Comparison of ENCODE assay signal across 20 cellular contexts in the genomic region with DNA sequence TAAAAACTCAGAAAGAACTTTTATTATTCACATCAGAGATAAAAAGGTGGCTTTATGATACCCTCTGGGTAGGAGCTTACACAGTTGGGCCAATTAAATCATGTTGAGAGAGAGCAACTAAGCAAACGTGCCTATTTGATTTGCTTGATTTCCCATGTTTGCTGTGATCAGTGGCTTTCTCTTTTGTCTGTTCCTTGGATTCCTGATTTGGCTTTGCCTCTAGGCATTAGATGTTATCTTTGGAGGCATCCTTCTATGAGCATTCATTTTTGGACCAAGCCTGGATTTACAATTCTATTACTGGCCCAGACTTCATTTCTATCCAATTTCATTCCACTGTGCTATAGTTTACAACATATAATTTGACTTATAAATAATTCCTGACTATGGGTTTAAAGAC. TPM values are rescaled to one million over a fixed set of nuclear protein-coding genes. Genes with fewer than 3 reads are reported as not detected.
"Had no signal": no experiment of that assay in that cellular context is flagged by ENCODE, and none has a peak within 500 bp of the region (broad histone marks: within the 10 kb centered on the region; RNA-seq: fewer than 3 reads in every experiment).

No MANE protein-coding gene starts in this region.

- DNase-seq: activated CD4-positive, alpha-beta T cell treated with anti-CD3 and anti-CD28 coated beads for 36 hours; activated CD4-positive, CD25-positive, alpha-beta regulatory T cell; activated CD8-positive, alpha-beta memory T cell treated with anti-CD3 and anti-CD28 coated beads, Interleukin-2, amount 10 ng/mL, durations not matched to agents 7 days and 5 days; activated CD8-positive, alpha-beta T cell treated with anti-CD3 and anti-CD28 coated beads, Interleukin-2, amount 10 ng/mL, durations not matched to agents 7 days and 5 days; activated naive CD8-positive, alpha-beta T cell treated with anti-CD3 and anti-CD28 coated beads, Interleukin-2, amount 50 U/mL, for 24 hours; activated T-cell treated with anti-CD3 and anti-CD28 coated beads, Interleukin-2, amount 50 U/mL, for 48 hours; cerebellar nuclear complex; foreskin keratinocyte; left cardiac atrium; left ventricle myocardium superior; midbrain; naive thymus-derived CD4-positive, alpha-beta T cell; occipital lobe; right cardiac atrium; spleen; stimulated activated naive CD4-positive, alpha-beta T cell; transverse colon had no signal

- H3K4me2 ChIP-seq: neural progenitor cell had no signal

- H3K4me1 ChIP-seq: spleen, transverse colon had no signal

- H3K4me3 ChIP-seq: coronary artery, neural progenitor cell, spleen, transverse colon had no signal

- H3K27me3 ChIP-seq: neural progenitor cell, spleen, transverse colon had no signal

- H3K27ac ChIP-seq: coronary artery, foreskin keratinocyte, neural progenitor cell, spleen, transverse colon had no signal

- H3K9ac ChIP-seq: neural progenitor cell had no signal

- H2AFZ ChIP-seq: neural progenitor cell had no signal

- H3K9me3 ChIP-seq: transverse colon had no signal

- ATAC-seq: activated CD4-positive, alpha-beta T cell treated with anti-CD3 and anti-CD28 coated beads for 36 hours; activated CD8-positive, alpha-beta memory T cell treated with anti-CD3 and anti-CD28 coated beads, Interleukin-2, amount 10 ng/mL, durations not matched to agents 7 days and 5 days; activated CD8-positive, alpha-beta T cell treated with anti-CD3 and anti-CD28 coated beads, Interleukin-2, amount 10 ng/mL, durations not matched to agents 7 days and 5 days; activated naive CD8-positive, alpha-beta T cell treated with anti-CD3 and anti-CD28 coated beads, Interleukin-2, amount 50 U/mL, for 24 hours; foreskin keratinocyte; left cardiac atrium; left ventricle myocardium superior; naive thymus-derived CD4-positive, alpha-beta T cell; right cardiac atrium had no signal

- H3K36me3 ChIP-seq: neural progenitor cell, spleen, transverse colon had no signal

RNA-seq across cellular contexts. Expression of a gene that starts 35.9 kb away (rescaled TPM):
- total RNA-seq: activated CD4-positive, alpha-beta T cell treated with anti-CD3 and anti-CD28 coated beads for 36 hours; activated T-helper 2 cell treated with anti-CD3 and anti-CD28 coated beads, Interferon-gamma antibody, Interleukin-2, Interleukin-4, amounts not matched to agents 10 μg/mL and 5 μg/mL and 100 μg/mL, durations not matched to agents 14 hours and 24 hours and 36 hours had no signal
